Comparison of ENCODE assay signal across 21 cellular contexts in genomic region chr16:83622010-83622409, GRCh38.
DNase-seq lines count a peak whose midpoint lies in the region; ATAC-seq, FAIRE-seq and TF ChIP-seq lines count a peak whose summit lies in the region.
"Had no signal": no experiment of that assay in that cellular context is flagged by ENCODE, and none has a peak within 500 bp of the region (broad histone marks: within the 10 kb centered on the region; RNA-seq: fewer than 3 reads in every experiment).

No MANE protein-coding gene starts in this region.

- H3K4me2 ChIP-seq in HepG2 (ENCODE audit: low read depth, low read length) (no peak overlapping the region), osteoblast (ENCODE audit: insufficient read depth, low read length) (no peak overlapping the region)
- H3K4me2 ChIP-seq: BLaER1 had no signal

- no peak for DNase-seq in HepG2 (ENCODE audit: low spot score)
- DNase-seq in right lobe of liver = no peak
- DNase-seq in esophagus muscularis mucosa (ENCODE audit: extremely low spot score) = peak; percentile 24
- DNase-seq in osteoblast (ENCODE audit: insufficient read length, low spot score, missing footprints) = no peak
- DNase-seq: 8988T; ACHN; BE2C; C1 segment of cervical spinal cord; CD4-positive, alpha-beta memory T cell; CD4-positive, CD25-positive, alpha-beta regulatory T cell; CD8-positive, alpha-beta memory T cell; COR-L47; DMS 273 treated with DMSO at 0.1 percent for 48 hours; DMS153; DMS79 treated with DMSO at 0.1 percent for 48 hours; GF-D8 had no signal

- TF ChIP-seq CTCF in HepG2 (CRISPR knock-in tag; IDR thresholded peaks at IDR 0.05) = no peak
- no peak for TF ChIP-seq CTCF in right lobe of liver (IDR thresholded peaks at IDR 0.05)
- TF ChIP-seq CTCF in esophagus muscularis mucosa (IDR thresholded peaks at IDR 0.05) = no peak
- TF ChIP-seq CTCF in osteoblast (IDR thresholded peaks at IDR 0.05; ENCODE audit: extremely low read depth, low read depth, low read length) = no peak

- in situ Hi-C loops in HepG2 (cut with HindIII; ENCODE audit: extremely low pct_ligation_motif_present, low pct_unique_long_range_greater_than_20kb) = no loop called here

- no peaks in the 10 kb centered on the region for H3K4me1 ChIP-seq in HepG2 (ENCODE audit: insufficient read depth, low read length)
- H3K4me1 ChIP-seq in right lobe of liver = no peaks in the 10 kb centered on the region
- H3K4me1 ChIP-seq in esophagus muscularis mucosa = no peaks in the 10 kb centered on the region
- H3K4me1 ChIP-seq in osteoblast (ENCODE audit: insufficient read depth, low read length) = no peaks in the 10 kb centered on the region
- H3K4me1 ChIP-seq: BE2C, BLaER1 had no signal

- ATAC-seq in HepG2 (no peak), right lobe of liver (no peak), GM18517 (IDR thresholded peaks at IDR 0.05; ENCODE audit: unreplicated experiment) (no peak)

- FAIRE-seq in HepG2 (lab: Jason Lieb, UNC) = no peak
- FAIRE-seq: A204.1, G401.6, GM12891 had no signal

- CTCF ChIA-PET in HepG2 (lab: Yijun Ruan, JAX; ENCODE audit: low intra/inter-chr PET ratio, low total read pairs) = no interaction called here

- H3K9me3 ChIP-seq in HepG2 (ENCODE audit: low read length) (no peaks in the 10 kb centered on the region), right lobe of liver (no peaks in the 10 kb centered on the region), esophagus muscularis mucosa (no peaks in the 10 kb centered on the region), osteoblast (ENCODE audit: low read depth, low read length) (no peaks in the 10 kb centered on the region)
- H3K9me3 ChIP-seq: BE2C, BLaER1 had no signal

- TF ChIP-seq POLR2A in HepG2 (IDR thresholded peaks at IDR 0.05; ENCODE audit: insufficient read depth in 1 of 2, low read depth in 2 of 2, low read length in 2 of 2) (no peak), right lobe of liver (IDR thresholded peaks at IDR 0.05) (no peak), esophagus muscularis mucosa (IDR thresholded peaks at IDR 0.05; ENCODE audit: low read depth) (no peak)

- TF ChIP-seq EP300 in HepG2 (IDR thresholded peaks at IDR 0.05; ENCODE audit: low read depth in 2 of 2, low read length in 2 of 2) (no peak), HepG2 (CRISPR knock-in tag; IDR thresholded peaks at IDR 0.05; ENCODE audit: borderline replicate concordance) (no peak), esophagus muscularis mucosa (IDR thresholded peaks at IDR 0.05) (no peak)

- H3K36me3 ChIP-seq in HepG2 (replicated peaks in 1 of 2; ENCODE audit: control insufficient read depth in 1 of 2, insufficient read depth in 2 of 2, low read length in 2 of 2) (no peaks in the 10 kb centered on the region), right lobe of liver (no peaks in the 10 kb centered on the region), esophagus muscularis mucosa (no peaks in the 10 kb centered on the region), osteoblast (ENCODE audit: insufficient read depth, low read length) (no peaks in the 10 kb centered on the region)
- H3K36me3 ChIP-seq: BE2C, BLaER1 had no signal

- H3K9ac ChIP-seq in HepG2 (ENCODE audit: insufficient read depth, low read depth, low read length) = no peak overlapping the region
- H3K9ac ChIP-seq: BLaER1 had no signal

- TF ChIP-seq RAD21 in HepG2 (CRISPR knock-in tag; IDR thresholded peaks at IDR 0.05) = no peak

- H3K27me3 ChIP-seq in HepG2 (ENCODE audit: control insufficient read depth in 1 of 2, insufficient read depth in 2 of 2, low read length in 2 of 2) = peaks cover 0 to 46% of the 10 kb centered on the region in 2 experiments; a peak in 4 of 5 replicates
- H3K27me3 ChIP-seq in right lobe of liver = no peaks in the 10 kb centered on the region
- H3K27me3 ChIP-seq in esophagus muscularis mucosa = no peaks in the 10 kb centered on the region
- no peaks in the 10 kb centered on the region for H3K27me3 ChIP-seq in osteoblast (ENCODE audit: insufficient read depth, low read length)
- H3K27me3 ChIP-seq: BE2C, BLaER1 had no signal

- H2AFZ ChIP-seq in HepG2 (ENCODE audit: low read length) (no peak overlapping the region), osteoblast (ENCODE audit: low read length) (no peak overlapping the region)

- intact Hi-C loops in HepG2 (cut with micrococcal nuclease; ENCODE audit: unreplicated experiment) = no loop called here
- intact Hi-C loops in right lobe of liver (cut with DNase I) = no loop called here
- intact Hi-C loops in esophagus muscularis mucosa (cut with DNase I) = no loop called here

- H3K79me2 ChIP-seq in HepG2 (ENCODE audit: insufficient read depth, low read length) = no peaks in the 10 kb centered on the region
- H3K79me2 ChIP-seq in osteoblast (ENCODE audit: insufficient read depth, low read length) = no peaks in the 10 kb centered on the region

- H4K20me1 ChIP-seq in HepG2 (ENCODE audit: insufficient read depth, low read length) (no peaks in the 10 kb centered on the region), osteoblast (ENCODE audit: insufficient read depth, low read length) (no peaks in the 10 kb centered on the region)
- H4K20me1 ChIP-seq: BLaER1 had no signal

- H3K27ac ChIP-seq in HepG2 (ENCODE audit: extremely low read length, insufficient read depth, low read length) (no peak overlapping the region), right lobe of liver (no peak overlapping the region), esophagus muscularis mucosa (replicated peaks in 1 of 4) (no peak overlapping the region), osteoblast (ENCODE audit: low read depth, low read length) (no peak overlapping the region)
- H3K27ac ChIP-seq: BLaER1 had no signal

- 10% methylated on average over 7 of the region's 7 CpGs for WGBS in HepG2 (ENCODE audit: low lambda C conversion rate)
- 53% methylated on average over 6 of the region's 7 CpGs for WGBS in right lobe of liver (ENCODE audit: insufficient coverage, low coverage, low lambda C conversion rate, missing lambda C conversion rate)
- WGBS in esophagus muscularis mucosa = 87% methylated on average over 7 of the region's 7 CpGs

- POLR2A ChIA-PET in HepG2 (lab: Yijun Ruan, JAX) = no interaction called here

- no TSS peak for BruUV-seq in HepG2 (replicated peaks; lab: Mats Ljungman, UMichigan)

- H3K4me3 ChIP-seq in HepG2 (replicated peaks in 1 of 3; ENCODE audit: insufficient read depth in 1 of 3, low read depth in 2 of 3, low read length in 3 of 3) = no peak overlapping the region
- H3K4me3 ChIP-seq in right lobe of liver = no peak overlapping the region
- H3K4me3 ChIP-seq in esophagus muscularis mucosa = no peak overlapping the region
- no peak overlapping the region for H3K4me3 ChIP-seq in osteoblast (ENCODE audit: insufficient read depth, low read length)
- H3K4me3 ChIP-seq: BLaER1 had no signal

TF ChIP-seq in HepG2, 621 proteins besides CTCF, POLR2A, EP300 and RAD21:
- TF ChIP-seq PREB (CRISPR knock-in tag; IDR thresholded peaks at IDR 0.05) (no peak), ZNF629 (CRISPR knock-in tag; conservative IDR thresholded peaks at IDR 0.05) (peak; percentile 78), CREB1 (IDR thresholded peaks at IDR 0.05) (peak; percentile 57; the same call in 1 of the 2 replicates), CREB1 (CRISPR knock-in tag; IDR thresholded peaks at IDR 0.05) (no peak)
